12 cellular contexts compared by ENCODE assay signal in genomic region chr1:7993593-7994479, GRCh38. TPM values are rescaled to one million over a fixed set of nuclear protein-coding genes. Genes with fewer than 3 reads are reported as not detected.
DNase-seq lines count a peak whose midpoint lies in the region; ATAC-seq and TF ChIP-seq lines count a peak whose summit lies in the region.
"Had no signal": no experiment of that assay in that cellular context is flagged by ENCODE, and none has a peak within 500 bp of the region (broad histone marks: within the 10 kb centered on the region; RNA-seq: fewer than 3 reads in every experiment).

No MANE protein-coding gene starts in this region.

- peak; percentile 32 for DNase-seq in GM10266 (ENCODE audit: extremely low spot score)
- DNase-seq in fibroblast of villous mesenchyme (ENCODE audit: low read depth): peak; percentile 72
- no peak for DNase-seq in NCI-H2081 (lab: John Stamatoyannopoulos, UW)
- no peak for DNase-seq in left cardiac atrium
- DNase-seq in Kasumi-1 (lab: John Stamatoyannopoulos, UW): no peak
- no peak for DNase-seq in chondrocyte (ENCODE audit: low spot score)
- DNase-seq: heart left ventricle, Karpas-422 had no signal

- no peaks in the 10 kb centered on the region for H3K27me3 Mint-ChIP-seq in chondrocyte (ENCODE audit: low read depth)
- H3K27me3 Mint-ChIP-seq: activated naive CD8-positive, alpha-beta T cell had no signal

- no peak overlapping the region for H3K4me3 Mint-ChIP-seq in chondrocyte (ENCODE audit: unreplicated experiment)
- H3K4me3 Mint-ChIP-seq: activated naive CD8-positive, alpha-beta T cell had no signal

- ATAC-seq in GM21528 (IDR thresholded peaks at IDR 0.05; ENCODE audit: low FRiP score, unreplicated experiment): peak; percentile 85
- peak; percentile 79 for ATAC-seq in HG03571 (IDR thresholded peaks at IDR 0.05; ENCODE audit: unreplicated experiment)
- no peak for ATAC-seq in left cardiac atrium
- ATAC-seq: heart left ventricle had no signal

- H3K27ac Mint-ChIP-seq in chondrocyte (ENCODE audit: unreplicated experiment): no peak overlapping the region
- H3K27ac Mint-ChIP-seq: activated naive CD8-positive, alpha-beta T cell had no signal

- peaks cover 11% of the 10 kb centered on the region for H3K4me1 Mint-ChIP-seq in chondrocyte (ENCODE audit: low read depth)

- H3K9me3 Mint-ChIP-seq in chondrocyte (ENCODE audit: low read depth): peaks cover 3% of the 10 kb centered on the region

- intact Hi-C loops in left cardiac atrium (cut with DNase I): no loop called here

- H3K4me3 ChIP-seq in fibroblast of villous mesenchyme (ENCODE audit: low read depth, low read length): no peak overlapping the region
- H3K4me3 ChIP-seq: heart left ventricle, SK-N-MC had no signal

- peaks cover 6% of the 10 kb centered on the region for H3K36me3 Mint-ChIP-seq in chondrocyte (ENCODE audit: low read depth)

- TF ChIP-seq CTCF in GM10266 (IDR thresholded peaks at IDR 0.05; ENCODE audit: control insufficient read depth, insufficient read depth, low read depth, missing control alignments) (no peak), fibroblast of villous mesenchyme (IDR thresholded peaks at IDR 0.05; ENCODE audit: insufficient read depth, low read depth, low read length) (no peak), chondrocyte (IDR thresholded peaks at IDR 0.05) (no peak)

RNA-seq across cellular contexts. Expression of gene ERRFI1, which starts 32.3 kb away (rescaled TPM):
- total RNA-seq in fibroblast of villous mesenchyme (34.8 and 70.4 TPM in 2 replicates), left cardiac atrium (10 to 100 TPM; 17.0 to 19.0 TPM), chondrocyte (26.4 to 305 TPM (median 303 TPM) in 3 replicates)

RNA-seq across cellular contexts. Expression of gene PARK7, which starts 32.3 kb away (rescaled TPM):
- total RNA-seq in fibroblast of villous mesenchyme: 172 and 198 TPM in 2 replicates
- total RNA-seq in left cardiac atrium: 100 to 1,000 TPM; 284 to 328 TPM
- 250 to 288 TPM (median 254 TPM) in 3 replicates for total RNA-seq in chondrocyte

RNA-seq across cellular contexts. Expression of gene TNFRSF9, which starts 53.2 kb away (rescaled TPM):
- total RNA-seq in fibroblast of villous mesenchyme (0.32 and 0.43 TPM in 2 replicates), left cardiac atrium (under 1 TPM; 0.08 to 0.09 TPM), chondrocyte (0.07 TPM in 1 of 3 replicates, not detected in the others)

Comparison
In these comparisons a context has a peak if more than half of its experiments do, and no peak if none do; other contexts are left out.
1. DNase-seq: peak in GM10266 (single experiment) and fibroblast of villous mesenchyme (single experiment); none in NCI-H2081 (0 of 2), left cardiac atrium (single experiment), Kasumi-1 (0 of 2) and chondrocyte (single experiment).
2. ATAC-seq: peak in GM21528 (single experiment) and HG03571 (single experiment); none in left cardiac atrium (0 of 2).